Comparison of ENCODE assay signal across 28 cellular contexts in genomic region chr3:134667956-134668355, GRCh38. TPM values are rescaled to one million over a fixed set of nuclear protein-coding genes. Genes with fewer than 3 reads are reported as not detected.
"Had no signal": no experiment of that assay in that cellular context is flagged by ENCODE, and none has a peak within 500 bp of the region (broad histone marks: within the 10 kb centered on the region; RNA-seq: fewer than 3 reads in every experiment).

No MANE protein-coding gene starts in this region.

- H3K4me3 ChIP-seq: neural progenitor cell, pancreas, prostate gland, right atrium auricular region, sigmoid colon, suprapubic skin, testis, tibial artery, transverse colon, upper lobe of right lung, uterus had no signal

- H3K36me3 Mint-ChIP-seq: natural killer cell; neural progenitor cell; stimulated activated naive B cell treated with anti-CD40 and anti-IgM and Interleukin-4, amounts not matched to agents 10 μg/mL and 1 μg/mL and 100 μg/mL, for 72 hours; type B pancreatic cell had no signal

- H3K4me3 Mint-ChIP-seq: naive thymus-derived CD4-positive, alpha-beta T cell; natural killer cell; nephron; neural progenitor cell; stimulated activated naive B cell treated with anti-CD40 and anti-IgM and Interleukin-4, amounts not matched to agents 10 μg/mL and 1 μg/mL and 100 μg/mL, for 72 hours; stimulated activated naive CD8-positive, alpha-beta T cell treated with anti-CD3 and anti-CD28 coated beads, Interleukin-15, Interleukin-2, amounts not matched to agents 100 ng/mL and 50 ng/mL, for 24 hours; type B pancreatic cell had no signal

- FAIRE-seq: pancreas, small intestine had no signal

- H3K9me3 ChIP-seq: pancreas, prostate gland, right atrium auricular region, sigmoid colon, suprapubic skin, testis, tibial artery, transverse colon, upper lobe of right lung, uterus had no signal

- H3K36me3 ChIP-seq: neural progenitor cell, pancreas, prostate gland, right atrium auricular region, sigmoid colon, suprapubic skin, tibial artery, transverse colon, upper lobe of right lung, uterus had no signal

- H3K4me1 Mint-ChIP-seq: naive thymus-derived CD4-positive, alpha-beta T cell; natural killer cell; stimulated activated naive B cell treated with anti-CD40 and anti-IgM and Interleukin-4, amounts not matched to agents 10 μg/mL and 1 μg/mL and 100 μg/mL, for 72 hours had no signal

- H3K27me3 ChIP-seq: pancreas, right atrium auricular region, sigmoid colon, suprapubic skin, testis, tibial artery, transverse colon, upper lobe of right lung, uterus had no signal

- H3K27ac Mint-ChIP-seq: naive thymus-derived CD4-positive, alpha-beta T cell; natural killer cell; neural progenitor cell; stimulated activated naive B cell treated with anti-CD40 and anti-IgM and Interleukin-4, amounts not matched to agents 10 μg/mL and 1 μg/mL and 100 μg/mL, for 72 hours; stimulated activated naive CD8-positive, alpha-beta T cell treated with anti-CD3 and anti-CD28 coated beads, Interleukin-15, Interleukin-2, amounts not matched to agents 100 ng/mL and 50 ng/mL, for 24 hours; type B pancreatic cell had no signal

- H3K4me1 ChIP-seq: neural progenitor cell, pancreas, prostate gland, right atrium auricular region, suprapubic skin, testis, transverse colon, upper lobe of right lung, uterus had no signal

- H3K27ac ChIP-seq: neural progenitor cell, pancreas, prostate gland, right atrium auricular region, sigmoid colon, suprapubic skin, testis, tibial artery, transverse colon, upper lobe of right lung, uterus had no signal

- ATAC-seq: naive thymus-derived CD4-positive, alpha-beta T cell; pancreas; stimulated activated naive B cell treated with anti-CD40 and anti-IgM and Interleukin-4, amounts not matched to agents 10 μg/mL and 1 μg/mL and 100 μg/mL, for 72 hours; upper lobe of right lung had no signal

- DNase-seq: naive thymus-derived CD4-positive, alpha-beta T cell; natural killer cell; nucleus accumbens; pancreas; retina; sigmoid colon; small intestine; stimulated activated CD4-positive, alpha-beta T cell treated with anti-CD3 and anti-CD28 coated beads, Interleukin-15, amount 100 ng/mL, for 24 hours; stimulated activated CD4-positive, alpha-beta T cell treated with anti-CD3 and anti-CD28 coated beads, Interleukin-4, amount 100 ng/mL, for 1 hour; stimulated activated CD4-positive, alpha-beta T cell treated with anti-CD3 and anti-CD28 coated beads, Interleukin-4, amount 100 ng/mL, for 4 hours; stimulated activated CD8-positive, alpha-beta memory T cell treated with anti-CD3 and anti-CD28 coated beads, Interleukin-4, amount 100 ng/mL, for 48 hours; stimulated activated naive B cell treated with anti-CD40 and anti-IgM and Interleukin-4, amounts not matched to agents 10 μg/mL and 1 μg/mL and 100 μg/mL, for 72 hours; stimulated activated naive CD4-positive, alpha-beta T cell treated with Interleukin-2 at 50 U/mL for 16 hours; substantia nigra; testis; tibial artery; transverse colon; upper lobe of right lung; uterus had no signal

- H3K27me3 Mint-ChIP-seq: stimulated activated naive B cell treated with anti-CD40 and anti-IgM and Interleukin-4, amounts not matched to agents 10 μg/mL and 1 μg/mL and 100 μg/mL, for 72 hours had no signal

RNA-seq across cellular contexts. Expression of gene KY, which starts 17.1 kb away (rescaled TPM):
- total RNA-seq: naive thymus-derived CD4-positive, alpha-beta T cell; osteocyte; pulmonary artery endothelial cell had no signal
